ENCODE assay signal across 8 cellular contexts in genomic region chr5:40223884-40224402, GRCh38.
DNase-seq lines count a peak whose midpoint lies in the region; ATAC-seq and TF ChIP-seq lines count a peak whose summit lies in the region.

No MANE protein-coding gene starts in this region.

- peak overlapping the region; percentile 11 for H3K4me3 Mint-ChIP-seq in activated naive CD8-positive, alpha-beta T cell treated with anti-CD3 and anti-CD28 coated beads for 36 hours

- H3K36me3 ChIP-seq in OCI-LY7 (ENCODE audit: insufficient read depth, low read length): no peaks in the 10 kb centered on the region

- H3K27me3 Mint-ChIP-seq in activated naive CD8-positive, alpha-beta T cell treated with anti-CD3 and anti-CD28 coated beads for 36 hours: no peaks in the 10 kb centered on the region

- ATAC-seq in GM19035 (IDR thresholded peaks at IDR 0.05; ENCODE audit: unreplicated experiment) (peak; percentile 59), HG03378 (IDR thresholded peaks at IDR 0.05; ENCODE audit: unreplicated experiment) (peak; percentile 75)

- H4K20me1 ChIP-seq in OCI-LY7 (ENCODE audit: insufficient read depth, low read length): no peaks in the 10 kb centered on the region

- H3K4me1 ChIP-seq in OCI-LY7 (ENCODE audit: insufficient read depth, low read length, poor library complexity, severe bottlenecking): no peaks in the 10 kb centered on the region

- H3K79me2 ChIP-seq in OCI-LY7 (ENCODE audit: insufficient read depth, low read depth, low read length): no peaks in the 10 kb centered on the region

- no peaks in the 10 kb centered on the region for H3K9me3 Mint-ChIP-seq in activated naive CD8-positive, alpha-beta T cell treated with anti-CD3 and anti-CD28 coated beads for 36 hours

- H3K27ac Mint-ChIP-seq in activated naive CD8-positive, alpha-beta T cell treated with anti-CD3 and anti-CD28 coated beads for 36 hours: peak overlapping the region; percentile 80

- no peak overlapping the region for H3K4me2 ChIP-seq in OCI-LY7 (ENCODE audit: low read length)

- H2AFZ ChIP-seq in OCI-LY7 (ENCODE audit: low read length): no peak overlapping the region

- H3K36me3 Mint-ChIP-seq in activated naive CD8-positive, alpha-beta T cell treated with anti-CD3 and anti-CD28 coated beads for 36 hours: peaks cover 3% of the 10 kb centered on the region

- CTCF ChIA-PET in AG04449 (lab: Yijun Ruan, JAX) (no interaction called here), OCI-LY7 (lab: Charles Lee; ENCODE audit: unreplicated experiment) (no interaction called here)

- peaks cover 31% of the 10 kb centered on the region for H3K4me1 Mint-ChIP-seq in activated naive CD8-positive, alpha-beta T cell treated with anti-CD3 and anti-CD28 coated beads for 36 hours

- intact Hi-C loops in OCI-LY7 (cut with micrococcal nuclease; ENCODE audit: unreplicated experiment): no loop called here

- peak; percentile 88 for DNase-seq in AG04449 (ENCODE audit: low read depth, low spot score)
- peak; percentile 31 for DNase-seq in activated naive CD8-positive, alpha-beta T cell treated with anti-CD3 and anti-CD28 coated beads for 36 hours
- peak in 2 of 3 donors; percentile 14 to 20 for DNase-seq in stimulated activated CD4-positive, alpha-beta T cell treated with anti-CD3 and anti-CD28 coated beads, TNF-alpha, amount 100 ng/mL, for 48 hours (ENCODE audit: low read depth in 3 of 3)
- no peak for DNase-seq in cerebellar nuclear complex (lab: John Stamatoyannopoulos, UW)
- DNase-seq in iPS-NIHi7 (ENCODE audit: extremely low spot score): no peak
- no peak for DNase-seq in OCI-LY7 (ENCODE audit: low spot score)

- H3K27ac ChIP-seq in OCI-LY7 (ENCODE audit: low read depth, low read length, poor library complexity, severe bottlenecking): no peak overlapping the region

- no peaks in the 10 kb centered on the region for H3K9me3 ChIP-seq in OCI-LY7 (ENCODE audit: low read length)

- no peaks in the 10 kb centered on the region for H3K9me2 ChIP-seq in OCI-LY7 (ENCODE audit: insufficient read depth, low read length)

- POLR2A ChIA-PET in AG04449 (lab: Yijun Ruan, JAX) (interaction anchor here (0.7 to 1.2 kb wide), 2 partner anchors 456 to 585 kb away, joined by 3 read pairs; no protein-coding TSS in a partner anchor), OCI-LY7 (lab: Charles Lee) (no interaction called here)

- BruUV-seq in OCI-LY7 (replicated peaks; lab: Mats Ljungman, UMichigan): no TSS peak

- H3K4me3 ChIP-seq in AG04449 (ENCODE audit: low read depth, low read length) (no peak overlapping the region), OCI-LY7 (ENCODE audit: low read depth, low read length, poor library complexity, severe bottlenecking) (no peak overlapping the region)

- no peak for TF ChIP-seq CTCF in AG04449 (IDR thresholded peaks at IDR 0.05; ENCODE audit: insufficient read depth, low read length, missing control alignments)
- no peak for TF ChIP-seq CTCF in OCI-LY7 (conservative IDR thresholded peaks at IDR 0.05; ENCODE audit: low read length)

Comparison
In these comparisons a context has a peak if more than half of its experiments do, and no peak if none do; other contexts are left out.
1. DNase-seq: peak in AG04449 (single experiment), activated naive CD8-positive, alpha-beta T cell treated with anti-CD3 and anti-CD28 coated beads for 36 hours (single experiment) and stimulated activated CD4-positive, alpha-beta T cell treated with anti-CD3 and anti-CD28 coated beads, TNF-alpha, amount 100 ng/mL, for 48 hours (2 of 3); none in cerebellar nuclear complex (0 of 2), iPS-NIHi7 (single experiment) and OCI-LY7 (single experiment).